Comparison of ENCODE assay signal across 1 cellular context in genomic region chr1:222713091-222714012, GRCh38.
TF ChIP-seq lines count a peak whose summit lies in the region.

No MANE protein-coding gene starts in this region.

TF ChIP-seq in HepG2, 621 proteins besides CTCF, POLR2A, EP300 and RAD21 (continued from another document and continues in another):
- TF ChIP-seq HMGXB3 (CRISPR knock-in tag; IDR thresholded peaks at IDR 0.05; ENCODE audit: borderline replicate concordance) (peak; percentile 82; the same call in 1 of the 2 replicates), ZFP90 (CRISPR knock-in tag; IDR thresholded peaks at IDR 0.05; ENCODE audit: borderline replicate concordance) (no peak), FOXP1 (IDR thresholded peaks at IDR 0.05) (peak; percentile 97), FOXP1 (CRISPR knock-in tag; IDR thresholded peaks at IDR 0.05) (peak; percentile 93), SIN3A (IDR thresholded peaks at IDR 0.05; ENCODE audit: borderline replicate concordance, low read depth, low read length) (0 out of 2 replicates have a peak, but pooled peaks have one; percentile 32), ZNF598 (CRISPR knock-in tag; IDR thresholded peaks at IDR 0.05; ENCODE audit: borderline replicate concordance) (no peak), ZNF121 (CRISPR knock-in tag; IDR thresholded peaks at IDR 0.05) (no peak), ZNF562 (CRISPR knock-in tag; IDR thresholded peaks at IDR 0.05; ENCODE audit: borderline replicate concordance) (no peak), HNRNPLL (IDR thresholded peaks at IDR 0.05; ENCODE audit: low read depth, low read length, poor library complexity, severe bottlenecking) (no peak), GTF3A (CRISPR knock-in tag; conservative IDR thresholded peaks at IDR 0.05) (0 out of 2 replicates have a peak, but pooled peaks have one; percentile 20), SMC3 (IDR thresholded peaks at IDR 0.05; ENCODE audit: low read length) (0 out of 2 replicates have a peak, but pooled peaks have one; percentile 3), ARHGAP35 (CRISPR knock-in tag; IDR thresholded peaks at IDR 0.05; ENCODE audit: borderline replicate concordance) (no peak), HES4 (CRISPR knock-in tag; IDR thresholded peaks at IDR 0.05; ENCODE audit: borderline replicate concordance) (no peak), DPF2 (CRISPR knock-in tag; IDR thresholded peaks at IDR 0.05; ENCODE audit: borderline replicate concordance, low read depth) (no peak), ZNF704 (CRISPR knock-in tag; IDR thresholded peaks at IDR 0.05; ENCODE audit: borderline replicate concordance) (no peak), ZNF672 (CRISPR knock-in tag; IDR thresholded peaks at IDR 0.05) (no peak), SNRNP70 (IDR thresholded peaks at IDR 0.05; ENCODE audit: low read depth, low read length) (no peak), MYNN (CRISPR knock-in tag; IDR thresholded peaks at IDR 0.05; ENCODE audit: low read depth) (no peak), ZNF251 (CRISPR knock-in tag; IDR thresholded peaks at IDR 0.05) (no peak), IRF2 (CRISPR knock-in tag; IDR thresholded peaks at IDR 0.05) (peak; percentile 69), TEAD3 (CRISPR knock-in tag; optimal IDR thresholded peaks at IDR 0.05; ENCODE audit: borderline replicate concordance) (no peak), CEBPZ (IDR thresholded peaks at IDR 0.05; ENCODE audit: low read length) (no peak), MATR3 (CRISPR knock-in tag; IDR thresholded peaks at IDR 0.05) (no peak), SMAD9 (CRISPR knock-in tag; IDR thresholded peaks at IDR 0.05) (no peak), ZNF543 (CRISPR knock-in tag; IDR thresholded peaks at IDR 0.05) (no peak), SMARCE1 (IDR thresholded peaks at IDR 0.05; ENCODE audit: borderline replicate concordance) (no peak), ZSCAN20 (CRISPR knock-in tag; IDR thresholded peaks at IDR 0.05; ENCODE audit: borderline replicate concordance) (no peak), ZMYM2 (CRISPR knock-in tag; IDR thresholded peaks at IDR 0.05) (no peak), BCL6 (CRISPR knock-in tag; IDR thresholded peaks at IDR 0.05) (peak; percentile 3; the same call in 1 of the 2 replicates), ZBTB25 (CRISPR knock-in tag; IDR thresholded peaks at IDR 0.05) (no peak), TRIM22 (IDR thresholded peaks at IDR 0.05) (no peak), ZKSCAN8 (CRISPR knock-in tag; IDR thresholded peaks at IDR 0.05; ENCODE audit: borderline replicate concordance) (0 out of 2 replicates have a peak, but pooled peaks have one; percentile 10), PCBP1 (IDR thresholded peaks at IDR 0.05; ENCODE audit: borderline replicate concordance, low read depth, low read length) (peak; percentile 50; the same call in 1 of the 2 replicates), ZNF230 (CRISPR knock-in tag; IDR thresholded peaks at IDR 0.05) (no peak), HNRNPH1 (optimal IDR thresholded peaks at IDR 0.05; ENCODE audit: low read depth, low read length) (no peak), SNAPC5 (CRISPR knock-in tag; IDR thresholded peaks at IDR 0.05; ENCODE audit: borderline replicate concordance) (no peak), TBP (CRISPR knock-in tag; IDR thresholded peaks at IDR 0.05) (no peak), ASH2L (IDR thresholded peaks at IDR 0.05; ENCODE audit: insufficient read length, low read depth, low read length) (peak; percentile 80), EZH2 (conservative IDR thresholded peaks at IDR 0.05; ENCODE audit: low read depth, low read length) (no peak), ELK4 (CRISPR knock-in tag; IDR thresholded peaks at IDR 0.05; ENCODE audit: borderline replicate concordance) (no peak), ZNF724P (CRISPR knock-in tag; IDR thresholded peaks at IDR 0.05; ENCODE audit: borderline replicate concordance) (no peak), CSRNP2 (CRISPR knock-in tag; conservative IDR thresholded peaks at IDR 0.05; ENCODE audit: low read depth) (no peak), ZNF770 (CRISPR knock-in tag; IDR thresholded peaks at IDR 0.05) (no peak), ZNF263 (CRISPR knock-in tag; IDR thresholded peaks at IDR 0.05) (no peak; the same call in 1 of the 2 replicates), ATF1 (CRISPR knock-in tag; IDR thresholded peaks at IDR 0.05) (no peak), DZIP1 (CRISPR knock-in tag; IDR thresholded peaks at IDR 0.05) (no peak), SOX5 (CRISPR knock-in tag; IDR thresholded peaks at IDR 0.05; ENCODE audit: borderline replicate concordance) (no peak)
